7 cellular contexts compared by ENCODE assay signal in the genomic region with DNA sequence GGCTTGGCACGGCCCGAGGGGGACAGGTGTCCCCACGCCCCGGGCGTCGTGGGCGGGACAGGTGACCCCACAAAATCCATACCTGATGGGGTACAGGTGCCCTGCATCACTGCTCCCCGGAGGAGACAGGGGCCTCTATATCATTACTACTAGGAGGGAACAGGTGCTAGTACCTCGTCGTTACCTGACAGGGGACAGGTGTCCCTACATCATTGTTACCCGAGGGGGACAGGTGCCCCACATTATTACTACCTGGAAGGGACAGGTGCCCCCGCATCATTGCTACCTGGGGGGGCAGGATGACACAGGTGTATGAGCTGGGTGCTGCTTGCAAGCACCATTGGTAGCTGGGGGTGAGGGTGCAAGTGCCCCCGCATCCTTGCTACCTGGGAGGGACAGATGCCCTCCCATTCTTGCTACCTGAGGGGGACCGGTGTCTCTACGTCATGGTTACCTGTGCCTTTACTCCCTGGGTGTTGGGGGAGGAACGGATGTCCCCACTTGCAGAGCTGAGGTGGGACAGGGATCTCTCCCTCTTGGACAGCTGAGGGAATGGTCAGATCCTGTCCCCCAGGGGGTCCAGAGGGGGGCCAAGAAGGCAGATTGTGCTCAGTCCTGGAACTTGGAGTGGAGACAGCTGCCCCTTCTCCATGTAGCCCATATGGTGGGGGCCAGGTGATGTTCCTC. TPM values are rescaled to one million over a fixed set of nuclear protein-coding genes. Genes with fewer than 3 reads are reported as not detected.
DNase-seq lines count a peak whose midpoint lies in the region; ATAC-seq and TF ChIP-seq lines count a peak whose summit lies in the region.

No MANE protein-coding gene starts in this region.

- dilution Hi-C loops in mammary epithelial cell (cut with HindIII; ENCODE audit: low sequenced_read_pairs): no loop called here

- in situ Hi-C loops in mammary epithelial cell (cut with MboI; ENCODE audit: low sequenced_read_pairs in 2 of 2): loop anchor here in 1 of 2 donors (25.0 kb wide), 1 partner anchor 222 kb away; no protein-coding TSS in a partner anchor

- H2AFZ ChIP-seq in mammary epithelial cell (ENCODE audit: low read depth, low read length): no peak overlapping the region

- H3K36me3 ChIP-seq in mammary epithelial cell (ENCODE audit: insufficient read depth, low read length) (no peaks in the 10 kb centered on the region), muscle layer of colon (ENCODE audit: insufficient read depth, low read length) (no peaks in the 10 kb centered on the region)

- no peaks in the 10 kb centered on the region for H3K9me3 ChIP-seq in mammary epithelial cell (replicated peaks; ENCODE audit: insufficient read depth, low read length)
- H3K9me3 ChIP-seq in muscle layer of colon (ENCODE audit: low read length): no peaks in the 10 kb centered on the region

- H3K4me2 ChIP-seq in mammary epithelial cell (ENCODE audit: insufficient read depth, low read depth, low read length): peak overlapping the region; percentile 78

- CTCF ChIA-PET in mammary epithelial cell (lab: Charles Lee; ENCODE audit: low non-redundant PET): no interaction called here

- H3K4me3 ChIP-seq in mammary epithelial cell (replicated peaks in 1 of 3; ENCODE audit: insufficient read depth in 1 of 3, low read depth in 2 of 3, low read length in 3 of 3): peak overlapping the region; percentile 33 to 92 (median 87)
- peak overlapping the region; percentile 47 to 68 for H3K4me3 ChIP-seq in muscle layer of colon (ENCODE audit: low read depth in 1 of 2, low read length in 2 of 2)

- BruUV-seq in mammary epithelial cell (replicated peaks; lab: Mats Ljungman, UMichigan): no TSS peak

- H3K4me1 ChIP-seq in mammary epithelial cell (ENCODE audit: insufficient read depth, low read length): peaks cover 12% of the 10 kb centered on the region
- peaks cover 16% of the 10 kb centered on the region for H3K4me1 ChIP-seq in muscle layer of colon (ENCODE audit: insufficient read depth, low read length)

- WGBS in mammary epithelial cell (ENCODE audit: low coverage, missing lambda C conversion rate): 50% methylated on average over 2 of the region's 16 CpGs

- H3K27me3 ChIP-seq in mammary epithelial cell (ENCODE audit: insufficient read depth, low read length) (no peaks in the 10 kb centered on the region), muscle layer of colon (ENCODE audit: control insufficient read depth in 1 of 2, insufficient read depth in 2 of 2, low read length in 2 of 2) (no peaks in the 10 kb centered on the region)

- H3K27ac ChIP-seq in mammary epithelial cell (ENCODE audit: insufficient read depth, low read depth, low read length): no peak overlapping the region
- peak overlapping the region; percentile 19 for H3K27ac ChIP-seq in muscle layer of colon (ENCODE audit: low read depth, low read length)

- intact Hi-C loops in mammary epithelial cell (cut with micrococcal nuclease): loop anchor here (2.0 to 5.0 kb wide), 2 partner anchors 79 to 148 kb away; a partner anchor contains a TSS

- DNase-seq in mammary epithelial cell (no peak), HCEC 1CT (no peak), SK-N-DZ (ENCODE audit: low spot score) (no peak)
- DNase-seq in stimulated activated CD4-positive, alpha-beta T cell treated with anti-CD3 and anti-CD28 coated beads, Interleukin-1b, Interleukin-23, amount 100 ng/mL, for 48 hours: no peak

- H3K9ac ChIP-seq in mammary epithelial cell (ENCODE audit: insufficient read depth, low read length): no peak overlapping the region
- peak overlapping the region; percentile 53 for H3K9ac ChIP-seq in muscle layer of colon (ENCODE audit: low read length)

- ATAC-seq in GM19452 (IDR thresholded peaks at IDR 0.05; ENCODE audit: unreplicated experiment) (peak; percentile 12), HG03571 (IDR thresholded peaks at IDR 0.05; ENCODE audit: unreplicated experiment) (peak; percentile 5)

- H4K20me1 ChIP-seq in mammary epithelial cell (ENCODE audit: insufficient read depth, low read length): no peaks in the 10 kb centered on the region

- no peak for TF ChIP-seq CTCF in mammary epithelial cell (conservative IDR thresholded peaks at IDR 0.05 in 1 of 2, IDR thresholded peaks at IDR 0.05 in 1 of 2; ENCODE audit: extremely low read depth in 1 of 2, insufficient read depth in 1 of 2, low read depth in 1 of 2, low read length in 2 of 2)

- peaks cover 44% of the 10 kb centered on the region for H3K79me2 ChIP-seq in mammary epithelial cell (ENCODE audit: insufficient read depth, low read length)

RNA-seq across cellular contexts. Expression of a gene that starts 0.6 kb away (rescaled TPM):
- 1 to 10 TPM; 2.2 to 8.2 TPM for total RNA-seq in mammary epithelial cell
- 2.2 TPM for polyA plus RNA-seq in mammary epithelial cell
- 5.9 TPM for polyA minus RNA-seq in mammary epithelial cell
- 1.8 and 2.4 TPM in 2 replicates for polyA plus RNA-seq in SK-N-DZ (2014; cell fraction: cytosol; rRNA removed)
- polyA plus RNA-seq in SK-N-DZ (2014; cell fraction: nucleus; rRNA removed): 9.7 and 10.7 TPM in 2 replicates

RNA-seq across cellular contexts. Expression of a gene that starts 47.3 kb away (rescaled TPM):
- 1 to 10 TPM; 2.8 to 6.4 TPM for total RNA-seq in mammary epithelial cell
- polyA plus RNA-seq in mammary epithelial cell: 2.6 TPM
- polyA minus RNA-seq in mammary epithelial cell: 2.1 TPM
- 3.0 and 6.1 TPM in 2 replicates for polyA plus RNA-seq in SK-N-DZ (2014; cell fraction: cytosol; rRNA removed)
- 1.6 and 2.7 TPM in 2 replicates for polyA plus RNA-seq in SK-N-DZ (2014; cell fraction: nucleus; rRNA removed)
